ENCODE assay signal across 1 cellular context in genomic region chr3:4980229-4981159, GRCh38.
A peak's percentile ranks its signal among the peaks of the same experiment; 100 is the strongest.
TF ChIP-seq lines count a peak whose summit lies in the region.

No MANE protein-coding gene starts in this region.

TF ChIP-seq in K562, 482 proteins besides CTCF, POLR2A, EP300 and RAD21 (continued from another document and continues in another):
- no peak for TF ChIP-seq MGA (IDR thresholded peaks at IDR 0.05)
- TF ChIP-seq SMARCA5 (IDR thresholded peaks at IDR 0.05), result peak; percentile 47; the same call in 1 of the 2 replicates
- TF ChIP-seq COPS2 (conservative IDR thresholded peaks at IDR 0.05), result no peak
- no peak for TF ChIP-seq ID3 (CRISPR knock-in tag; IDR thresholded peaks at IDR 0.05)
- peak; percentile 15; the same call in 1 of the 2 replicates for TF ChIP-seq ID3 (tag; IDR thresholded peaks at IDR 0.05)
- TF ChIP-seq ZNF584 (CRISPR knock-in tag; IDR thresholded peaks at IDR 0.05; ENCODE audit: low read depth), result no peak
- no peak for TF ChIP-seq ZNF551 (CRISPR knock-in tag; IDR thresholded peaks at IDR 0.05)
- TF ChIP-seq NFYB (IDR thresholded peaks at IDR 0.05; ENCODE audit: extremely low read depth, insufficient read length), result no peak
- TF ChIP-seq VEZF1 (CRISPR knock-in tag; IDR thresholded peaks at IDR 0.05), result no peak
- TF ChIP-seq NR0B1 (IDR thresholded peaks at IDR 0.05; ENCODE audit: partially characterized antibody), result no peak
- TF ChIP-seq CAMTA2 (CRISPR knock-in tag; conservative IDR thresholded peaks at IDR 0.05), result no peak
- no peak for TF ChIP-seq PURB (CRISPR knock-in tag; IDR thresholded peaks at IDR 0.05; ENCODE audit: low read depth)
- peak; percentile 33; the same call in 1 of the 2 replicates for TF ChIP-seq MIER1 (IDR thresholded peaks at IDR 0.05; ENCODE audit: low read depth)
- TF ChIP-seq ZNF354B (CRISPR knock-in tag; IDR thresholded peaks at IDR 0.05), result no peak
- TF ChIP-seq ZNF282 (CRISPR knock-in tag; IDR thresholded peaks at IDR 0.05), result no peak
- TF ChIP-seq ZSCAN32 (CRISPR knock-in tag; IDR thresholded peaks at IDR 0.05), result no peak
- TF ChIP-seq MTA2 (IDR thresholded peaks at IDR 0.05; ENCODE audit: low read depth), result no peak; the same call in 1 of the 2 replicates
- TF ChIP-seq CHCHD3 (CRISPR knock-in tag; IDR thresholded peaks at IDR 0.05), result no peak
- 0 out of 2 replicates have a peak, but pooled peaks have one; percentile 58 for TF ChIP-seq MEF2A (IDR thresholded peaks at IDR 0.05; ENCODE audit: control insufficient read depth, low read depth, low read length)
- no peak; the same call in 1 of the 2 replicates for TF ChIP-seq KLF6 (CRISPR knock-in tag; IDR thresholded peaks at IDR 0.05; ENCODE audit: borderline replicate concordance)
- TF ChIP-seq POLR2AphosphoS2 (IDR thresholded peaks at IDR 0.05; ENCODE audit: low read length), result peak; percentile 28; the same call in 1 of the 2 replicates
- TF ChIP-seq MAFF (IDR thresholded peaks at IDR 0.05; ENCODE audit: low read length), result peak; percentile 87
- no peak for TF ChIP-seq XRCC3 (IDR thresholded peaks at IDR 0.05)
- no peak for TF ChIP-seq HDAC8 (tag; IDR thresholded peaks at IDR 0.05)
- peak; percentile 64 for TF ChIP-seq POLR2B (IDR thresholded peaks at IDR 0.05; ENCODE audit: low read depth, partially characterized antibody)
- TF ChIP-seq ZHX1 (conservative IDR thresholded peaks at IDR 0.05; ENCODE audit: low read length), result peak; percentile 66
- no peak for TF ChIP-seq DACH1 (IDR thresholded peaks at IDR 0.05; ENCODE audit: partially characterized antibody)
- no peak for TF ChIP-seq ZNF57 (CRISPR knock-in tag; IDR thresholded peaks at IDR 0.05)
- no peak for TF ChIP-seq HINFP (tag; conservative IDR thresholded peaks at IDR 0.05; ENCODE audit: low read depth)
- TF ChIP-seq AFF1 (IDR thresholded peaks at IDR 0.05; ENCODE audit: low read depth in 1 of 2, partially characterized antibody in 2 of 2), result peak; percentile 72 to 80
- TF ChIP-seq ZNF699 (CRISPR knock-in tag; IDR thresholded peaks at IDR 0.05; ENCODE audit: insufficient replicate concordance), result no peak
